12 cellular contexts compared by ENCODE assay signal in genomic region chr16:19691161-19691850, GRCh38. TPM values are rescaled to one million over a fixed set of nuclear protein-coding genes. Genes with fewer than 3 reads are reported as not detected.
DNase-seq lines count a peak whose midpoint lies in the region; ATAC-seq and TF ChIP-seq lines count a peak whose summit lies in the region.
"Had no signal": no experiment of that assay in that cellular context is flagged by ENCODE, and none has a peak within 500 bp of the region (broad histone marks: within the 10 kb centered on the region; RNA-seq: fewer than 3 reads in every experiment).

No MANE protein-coding gene starts in this region.

- H3K27ac Mint-ChIP-seq in chondrocyte (ENCODE audit: unreplicated experiment) = peak overlapping the region; percentile 68

- ATAC-seq in HG03439 (IDR thresholded peaks at IDR 0.05; ENCODE audit: unreplicated experiment) (no peak), GM19397 (IDR thresholded peaks at IDR 0.05; ENCODE audit: unreplicated experiment) (no peak), HG03135 (IDR thresholded peaks at IDR 0.05; ENCODE audit: unreplicated experiment) (no peak)

- TF ChIP-seq POLR2A in breast epithelium (IDR thresholded peaks at IDR 0.05) = no peak

- no peaks in the 10 kb centered on the region for H3K79me2 ChIP-seq in mammary epithelial cell (ENCODE audit: insufficient read depth, low read length)

- no peak overlapping the region for H2AFZ ChIP-seq in mammary epithelial cell (ENCODE audit: low read depth, low read length)

- dilution Hi-C loops in mammary epithelial cell (cut with HindIII; ENCODE audit: low sequenced_read_pairs) = no loop called here

- H3K4me3 ChIP-seq in breast epithelium = no peak overlapping the region
- H3K4me3 ChIP-seq in mammary epithelial cell (replicated peaks in 1 of 3; ENCODE audit: insufficient read depth in 1 of 3, low read depth in 2 of 3, low read length in 3 of 3) = no peak overlapping the region

- CTCF ChIA-PET in mammary epithelial cell (lab: Charles Lee; ENCODE audit: low non-redundant PET) = no interaction called here

- BruUV-seq in mammary epithelial cell (replicated peaks; lab: Mats Ljungman, UMichigan) = no TSS peak

- H3K4me1 ChIP-seq in breast epithelium (peaks cover under 1 to 4% of the 10 kb centered on the region in 2 donors), mammary epithelial cell (ENCODE audit: insufficient read depth, low read length) (peaks cover 3% of the 10 kb centered on the region)

- intact Hi-C loops in breast epithelium (cut with DNase I; ENCODE audit: low total_unique reads) = no loop called here
- intact Hi-C loops in mammary epithelial cell (cut with micrococcal nuclease) = no loop called here

- H4K20me1 ChIP-seq in mammary epithelial cell (ENCODE audit: insufficient read depth, low read length) = no peaks in the 10 kb centered on the region

- H3K36me3 Mint-ChIP-seq in chondrocyte (ENCODE audit: low read depth) = peaks cover 20% of the 10 kb centered on the region

- H3K9me3 Mint-ChIP-seq in chondrocyte (ENCODE audit: low read depth) = no peaks in the 10 kb centered on the region
- H3K9me3 Mint-ChIP-seq: nephron had no signal

- DNase-seq in breast epithelium (ENCODE audit: low spot score in 2 of 2) (peak; percentile 37 to 73), mammary epithelial cell (no peak), chondrocyte (ENCODE audit: low spot score) (no peak), lung microvascular endothelial cell (ENCODE audit: low read depth in 2 of 2) (peak; percentile 46 to 88)
- no peak for DNase-seq in stimulated activated CD4-positive, alpha-beta T cell treated with anti-CD3 and anti-CD28 coated beads, Interleukin-2, amount 100 ng/mL, for 48 hours
- DNase-seq: activated effector memory CD4-positive, alpha-beta T cell treated with Interleukin-2 at 50 U/mL for 16 hours; NCI-H1694; stimulated activated CD4-positive, alpha-beta T cell treated with anti-CD3 and anti-CD28 coated beads, Interleukin-4, amount 100 ng/mL, for 1 hour had no signal

- 94% methylated on average over 12 of the region's 18 CpGs for WGBS in mammary epithelial cell (ENCODE audit: low coverage, missing lambda C conversion rate)

- no peak overlapping the region for H3K9ac ChIP-seq in mammary epithelial cell (ENCODE audit: insufficient read depth, low read length)

- no peak overlapping the region for H3K4me3 Mint-ChIP-seq in chondrocyte (ENCODE audit: unreplicated experiment)
- H3K4me3 Mint-ChIP-seq: nephron had no signal

- peaks cover 17% of the 10 kb centered on the region for H3K4me1 Mint-ChIP-seq in chondrocyte (ENCODE audit: low read depth)

- H3K27me3 ChIP-seq in breast epithelium = no peaks in the 10 kb centered on the region
- no peaks in the 10 kb centered on the region for H3K27me3 ChIP-seq in mammary epithelial cell (ENCODE audit: insufficient read depth, low read length)

- H3K27ac ChIP-seq in breast epithelium (peak overlapping the region; percentile 30 to 40), mammary epithelial cell (ENCODE audit: insufficient read depth, low read depth, low read length) (no peak overlapping the region)

- TF ChIP-seq CTCF in breast epithelium (IDR thresholded peaks at IDR 0.05) = no peak
- TF ChIP-seq CTCF in mammary epithelial cell (conservative IDR thresholded peaks at IDR 0.05 in 1 of 2, IDR thresholded peaks at IDR 0.05 in 1 of 2; ENCODE audit: extremely low read depth in 1 of 2, insufficient read depth in 1 of 2, low read depth in 1 of 2, low read length in 2 of 2) = no peak
- TF ChIP-seq CTCF in chondrocyte (IDR thresholded peaks at IDR 0.05) = no peak

- H3K4me2 ChIP-seq in mammary epithelial cell (ENCODE audit: insufficient read depth, low read depth, low read length) = no peak overlapping the region

- in situ Hi-C loops in mammary epithelial cell (cut with MboI; ENCODE audit: low sequenced_read_pairs in 2 of 2) = no loop called here

- no peaks in the 10 kb centered on the region for H3K27me3 Mint-ChIP-seq in chondrocyte (ENCODE audit: low read depth)

- H3K9me3 ChIP-seq in breast epithelium (no peaks in the 10 kb centered on the region), mammary epithelial cell (replicated peaks; ENCODE audit: insufficient read depth, low read length) (no peaks in the 10 kb centered on the region)

- H3K36me3 ChIP-seq in breast epithelium (no peaks in the 10 kb centered on the region), mammary epithelial cell (ENCODE audit: insufficient read depth, low read length) (no peaks in the 10 kb centered on the region)

RNA-seq across cellular contexts. Expression of gene KNOP1, which starts 26.7 kb away (rescaled TPM):
- 10 to 100 TPM; 12.3 to 15.4 (median 13.0) TPM for total RNA-seq in breast epithelium
- total RNA-seq in mammary epithelial cell = 10 to 100 TPM in 1 of 2 donors, 1 to 10 TPM in 1; 7.8 to 31.3 TPM
- 11.6 TPM for polyA plus RNA-seq in mammary epithelial cell
- 16.1 TPM for polyA minus RNA-seq in mammary epithelial cell
- 20.0 to 24.7 TPM (median 20.4 TPM) in 3 replicates for total RNA-seq in chondrocyte
- 6.1 and 10.5 TPM in 2 replicates for total RNA-seq in lung microvascular endothelial cell

RNA-seq across cellular contexts. Expression of gene IQCK, which starts 26.8 kb away (rescaled TPM):
- total RNA-seq in breast epithelium (10 to 100 TPM; 25.9 to 63.8 (median 34.7) TPM), mammary epithelial cell (10 to 100 TPM in 1 of 2 donors, 1 to 10 TPM in 1; 5.8 to 11.0 TPM), chondrocyte (2.6 to 8.9 TPM (median 3.8 TPM) in 3 replicates), lung microvascular endothelial cell (7.8 and 10.9 TPM in 2 replicates)
- 6.1 TPM for polyA plus RNA-seq in mammary epithelial cell
- 20.5 TPM for polyA minus RNA-seq in mammary epithelial cell

Comparison
In these comparisons a context has a peak if more than half of its experiments do, and no peak if none do; other contexts are left out.
1. DNase-seq: peak in breast epithelium (2 of 2) and lung microvascular endothelial cell (2 of 2); none in mammary epithelial cell (single experiment), chondrocyte (single experiment) and stimulated activated CD4-positive, alpha-beta T cell treated with anti-CD3 and anti-CD28 coated beads, Interleukin-2, amount 100 ng/mL, for 48 hours (0 of 2).